Comparison of ENCODE assay signal across 23 cellular contexts in the genomic region with DNA sequence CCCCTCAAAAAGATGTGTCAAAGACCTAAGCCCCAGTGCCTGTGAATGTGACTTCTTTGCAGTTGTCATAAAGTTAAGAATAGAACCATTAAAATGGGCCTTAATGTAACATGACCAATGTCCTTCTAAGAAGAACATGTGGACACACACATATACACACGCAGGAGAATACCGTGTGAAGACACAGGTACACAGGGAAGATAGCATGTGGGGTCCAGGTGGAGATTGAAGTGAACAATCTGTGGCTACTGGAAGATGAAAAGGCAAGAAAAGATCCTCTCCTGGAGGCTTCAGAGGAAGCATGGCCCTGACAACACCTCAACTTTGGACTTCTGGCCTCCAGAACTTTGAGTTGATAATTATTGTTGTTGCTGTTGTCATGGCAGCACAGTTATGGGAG.
DNase-seq lines count a peak whose midpoint lies in the region; ATAC-seq, FAIRE-seq and TF ChIP-seq lines count a peak whose summit lies in the region.
"Had no signal": no experiment of that assay in that cellular context is flagged by ENCODE, and none has a peak within 500 bp of the region (broad histone marks: within the 10 kb centered on the region; RNA-seq: fewer than 3 reads in every experiment).

No MANE protein-coding gene starts in this region.

- no peak for DNase-seq in HTR-8/SVneo (ENCODE audit: insufficient read length, low spot score)
- no peak for DNase-seq in WTC11 (ENCODE audit: low spot score)
- DNase-seq in H1 (ENCODE audit: low read depth in 1 of 2, low spot score in 2 of 2) = no peak
- peak; percentile 80 for DNase-seq in small intestine
- DNase-seq in NCI-H226 = no peak
- DNase-seq in SW480 (ENCODE audit: low spot score) = no peak
- DNase-seq in kidney tubule cell (ENCODE audit: low spot score) = no peak
- DNase-seq: AML-193; Caco-2; Calu3; CD4-positive, alpha-beta T cell; CD8-positive, alpha-beta T cell; DMS79 treated with DMSO at 0.1 percent for 48 hours; GF-D8 had no signal

- H3K18ac ChIP-seq in H1 (ENCODE audit: extremely low read depth, low read length) = no peak overlapping the region

- TF ChIP-seq EP300 in H1 (IDR thresholded peaks at IDR 0.05; ENCODE audit: borderline replicate concordance in 1 of 2, low read depth in 2 of 2, low read length in 2 of 2) = no peak

- no peak overlapping the region for H2BK5ac ChIP-seq in H1 (ENCODE audit: low read depth, low read length)

- FAIRE-seq in HTR-8/SVneo (lab: Jason Lieb, UNC) (peak; percentile 67), H1 (lab: Jason Lieb, UNC) (no peak), small intestine (lab: Jason Lieb, UNC) (no peak)
- FAIRE-seq: A549, D721Med, G401.6, GM12891, GM19239 had no signal

- H3K27me3 ChIP-seq in H1 (replicated peaks in 1 of 4; ENCODE audit: control insufficient read depth in 3 of 4, extremely low read depth in 1 of 4, insufficient read depth in 3 of 4, low read length in 3 of 4) = no peaks in the 10 kb centered on the region; a peak in 1 of 7 replicates
- no peaks in the 10 kb centered on the region for H3K27me3 ChIP-seq in small intestine (ENCODE audit: control insufficient read depth in 2 of 2, insufficient read depth in 2 of 2, low read length in 2 of 2)
- H3K27me3 ChIP-seq: BLaER1 treated with 17β-estradiol and CSF1 and Interleukin-3, amounts not matched to agents 10 nM and 100 nM had no signal

- WGBS in H1 (ENCODE audit: extremely low coverage in 1 of 2, insufficient coverage in 1 of 2, insufficient read length in 1 of 2, insufficient replicate concordance in 2 of 2, low coverage in 1 of 2, low lambda C conversion rate in 2 of 2, missing lambda C conversion rate in 1 of 2), 2 experiments = 100% methylated on average over 2 of the region's 2 CpGs; no CpG with 5 or more reads in 1 of the 2 experiments
- WGBS in small intestine, 3 donors = 71 to 89% (median 73%) methylated on average over 2 of the region's 2 CpGs

- ATAC-seq in WTC11 = no peak
- ATAC-seq: A549; CD8-positive, alpha-beta T cell had no signal

- no peak overlapping the region for H3K23ac ChIP-seq in H1 (ENCODE audit: insufficient read length)

- H3K56ac ChIP-seq in H1 (replicated peaks; ENCODE audit: insufficient read length, low read depth, low read length) = no peak overlapping the region

- peaks cover 29% of the 10 kb centered on the region for H3K9me3 Mint-ChIP-seq in WTC11
- H3K9me3 Mint-ChIP-seq: CD4-positive, alpha-beta T cell; CD8-positive, alpha-beta T cell had no signal

- H3K9ac ChIP-seq in H1 (replicated peaks in 1 of 4; ENCODE audit: extremely low read depth in 1 of 4, low read depth in 3 of 4, low read length in 3 of 4) = no peak overlapping the region
- H3K9ac ChIP-seq: BLaER1 treated with 17β-estradiol and CSF1 and Interleukin-3, amounts not matched to agents 10 nM and 100 nM had no signal

- no peak overlapping the region for H2BK15ac ChIP-seq in H1 (ENCODE audit: low read length)

- no peak overlapping the region for H2BK20ac ChIP-seq in H1 (ENCODE audit: low read length)

- H3K4me3 ChIP-seq in H1 (ENCODE audit: extremely low read depth in 1 of 4, insufficient read depth in 2 of 4, low read depth in 3 of 4, low read length in 4 of 4) = no peak overlapping the region
- H3K4me3 ChIP-seq in small intestine (ENCODE audit: low read depth in 1 of 2, low read length in 2 of 2) = no peak overlapping the region
- H3K4me3 ChIP-seq: A549; BLaER1 treated with 17β-estradiol and CSF1 and Interleukin-3, amounts not matched to agents 10 nM and 100 nM had no signal

- H3K27ac ChIP-seq in H1 (ENCODE audit: low read depth, low read length) (no peak overlapping the region), small intestine (ENCODE audit: low read depth in 1 of 2, low read length in 1 of 2) (no peak overlapping the region)
- H3K27ac ChIP-seq: 22Rv1; A549; BLaER1 treated with 17β-estradiol and CSF1 and Interleukin-3, amounts not matched to agents 10 nM and 100 nM; C4-2B had no signal

- H4K20me1 ChIP-seq in H1 (replicated peaks in 1 of 2; ENCODE audit: control insufficient read depth in 1 of 2, insufficient read depth in 2 of 2, low read length in 2 of 2) = no peaks in the 10 kb centered on the region
- H4K20me1 ChIP-seq: BLaER1 treated with 17β-estradiol and CSF1 and Interleukin-3, amounts not matched to agents 10 nM and 100 nM had no signal

- no peak overlapping the region for H3K4ac ChIP-seq in H1 (replicated peaks; ENCODE audit: insufficient read length, low read depth, low read length)

- no peak overlapping the region for H2AFZ ChIP-seq in H1 (ENCODE audit: low read length)

- H3K4me3 Mint-ChIP-seq in WTC11 = no peak overlapping the region
- H3K4me3 Mint-ChIP-seq: B cell; CD4-positive, alpha-beta T cell; CD8-positive, alpha-beta T cell had no signal

- no peaks in the 10 kb centered on the region for H3K79me2 ChIP-seq in H1 (ENCODE audit: control insufficient read depth in 1 of 2, insufficient read depth in 2 of 2, low read length in 2 of 2)

- H3K79me1 ChIP-seq in H1 (ENCODE audit: low read depth, low read length) = no peaks in the 10 kb centered on the region

- H3K36me3 ChIP-seq in H1 (ENCODE audit: control insufficient read depth in 2 of 4, insufficient read depth in 4 of 4, low read length in 3 of 4) = peaks cover 0 to 20% (median 2%) of the 10 kb centered on the region in 4 experiments; a peak in 3 of 8 replicates
- no peaks in the 10 kb centered on the region for H3K36me3 ChIP-seq in small intestine (ENCODE audit: control insufficient read depth in 2 of 2, insufficient read depth in 2 of 2, low read length in 2 of 2)
- H3K36me3 ChIP-seq: BLaER1 treated with 17β-estradiol and CSF1 and Interleukin-3, amounts not matched to agents 10 nM and 100 nM had no signal

- H3K27me3 Mint-ChIP-seq in WTC11 (ENCODE audit: low read depth) = peaks cover 22% of the 10 kb centered on the region
- H3K27me3 Mint-ChIP-seq: B cell; CD4-positive, alpha-beta T cell had no signal

- H4K8ac ChIP-seq in H1 (ENCODE audit: extremely low read depth, insufficient read depth, low read length) = no peak overlapping the region

- H3K9me3 ChIP-seq in H1 (ENCODE audit: insufficient read depth in 2 of 2, low read depth in 1 of 2, low read length in 1 of 2) (peaks cover 12 to 22% of the 10 kb centered on the region in 2 experiments; a peak in 3 of 4 replicates), small intestine (ENCODE audit: control insufficient read depth, low read depth) (no peaks in the 10 kb centered on the region)
- H3K9me3 ChIP-seq: A549; BLaER1 treated with 17β-estradiol and CSF1 and Interleukin-3, amounts not matched to agents 10 nM and 100 nM; Caco-2 had no signal

- CTCF ChIA-PET in WTC11 (lab: Charles Lee) (no interaction called here), H1 (lab: Charles Lee; ENCODE audit: partially characterized antibody) (no interaction called here)

- peaks cover 52% of the 10 kb centered on the region for H3K36me3 Mint-ChIP-seq in WTC11
- H3K36me3 Mint-ChIP-seq: CD8-positive, alpha-beta T cell had no signal

- H3K4me1 ChIP-seq in H1 (replicated peaks in 1 of 4; ENCODE audit: control insufficient read depth in 3 of 4, insufficient read depth in 4 of 4, low read length in 3 of 4) (peaks cover 0 to 4% (median 0%) of the 10 kb centered on the region in 4 experiments; a peak in 1 of 7 replicates), small intestine (ENCODE audit: control insufficient read depth in 2 of 2, insufficient read depth in 1 of 2, low read depth in 1 of 2, low read length in 1 of 2) (no peaks in the 10 kb centered on the region)
- H3K4me1 ChIP-seq: A549; BLaER1 treated with 17β-estradiol and CSF1 and Interleukin-3, amounts not matched to agents 10 nM and 100 nM; Caco-2 had no signal

- H3K23me2 ChIP-seq in H1 (ENCODE audit: low read depth, low read length) = no peaks in the 10 kb centered on the region

- TF ChIP-seq CTCF in WTC11 (IDR thresholded peaks at IDR 0.05) (no peak), H1 (IDR thresholded peaks at IDR 0.05; ENCODE audit: control extremely low read depth in 1 of 3, insufficient read depth in 1 of 3, low read depth in 1 of 3, low read length in 3 of 3) (no peak)

- POLR2A ChIA-PET in WTC11 (lab: Charles Lee) = no interaction called here
- POLR2A ChIA-PET in H1 (lab: Charles Lee; ENCODE audit: partially characterized antibody) = interaction anchor here (0.8 to 1.1 kb wide), 2 partner anchors 15 to 123 kb away, joined by 3 read pairs; partner anchors contain the start of gene ADCY2

- no peak overlapping the region for H3K4me2 ChIP-seq in H1 (ENCODE audit: insufficient read depth in 1 of 2, low read depth in 2 of 2, low read length in 2 of 2)
- H3K4me2 ChIP-seq: A549; BLaER1 treated with 17β-estradiol and CSF1 and Interleukin-3, amounts not matched to agents 10 nM and 100 nM had no signal

- H3K14ac ChIP-seq in H1 (ENCODE audit: insufficient read length) = no peak overlapping the region

- H2BK12ac ChIP-seq in H1 (ENCODE audit: low read depth, low read length) = no peak overlapping the region

- H2AK5ac ChIP-seq in H1 (ENCODE audit: low read depth, low read length) = no peak overlapping the region

- peaks cover 38% of the 10 kb centered on the region for H3K4me1 Mint-ChIP-seq in WTC11
- H3K4me1 Mint-ChIP-seq: B cell had no signal

- no peak for TF ChIP-seq RAD21 in H1 (IDR thresholded peaks at IDR 0.05 in 1 of 2, conservative IDR thresholded peaks at IDR 0.05 in 1 of 2; ENCODE audit: low read depth in 2 of 2, low read length in 2 of 2)

- H4K91ac ChIP-seq in H1 (replicated peaks; ENCODE audit: insufficient read length, low read length) = no peak overlapping the region

- H2BK120ac ChIP-seq in H1 (replicated peaks; ENCODE audit: low read depth, low read length) = no peak overlapping the region

- H4K5ac ChIP-seq in H1 (ENCODE audit: insufficient read length, low read depth, low read length) = no peak overlapping the region

- no peak; a peak in 1 of 3 replicates for TF ChIP-seq POLR2A in H1 (IDR thresholded peaks at IDR 0.05; ENCODE audit: control extremely low read depth in 1 of 2, low read depth in 2 of 2, low read length in 2 of 2)

- no peak overlapping the region for H3K27ac Mint-ChIP-seq in WTC11
- H3K27ac Mint-ChIP-seq: B cell; CD4-positive, alpha-beta T cell; CD8-positive, alpha-beta T cell had no signal

TF ChIP-seq in WTC11, 78 proteins besides CTCF, POLR2A, EP300 and RAD21 (continues in another document):
- TF ChIP-seq TEAD4 (CRISPR knock-in tag; IDR thresholded peaks at IDR 0.05) (no peak), ESRRA (CRISPR knock-in tag; IDR thresholded peaks at IDR 0.05; ENCODE audit: borderline replicate concordance) (no peak), GABPB1 (CRISPR knock-in tag; IDR thresholded peaks at IDR 0.05) (no peak)

TF ChIP-seq in H1, 55 proteins besides CTCF, POLR2A, EP300 and RAD21 (continues in another document):
- TF ChIP-seq PHF8 (conservative IDR thresholded peaks at IDR 0.05; ENCODE audit: low read depth, low read length) (no peak), SUZ12 (IDR thresholded peaks at IDR 0.05; ENCODE audit: low read length) (no peak), POLR2AphosphoS5 (IDR thresholded peaks at IDR 0.05; ENCODE audit: low read depth, low read length) (peak; percentile 59), GTF2F1 (IDR thresholded peaks at IDR 0.05; ENCODE audit: borderline replicate concordance, low read depth, low read length) (no peak)
- TF ChIP-seq, protein P1, sequence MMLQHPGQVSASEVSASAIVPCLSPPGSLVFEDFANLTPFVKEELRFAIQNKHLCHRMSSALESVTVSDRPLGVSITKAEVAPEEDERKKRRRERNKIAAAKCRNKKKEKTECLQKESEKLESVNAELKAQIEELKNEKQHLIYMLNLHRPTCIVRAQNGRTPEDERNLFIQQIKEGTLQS (IDR thresholded peaks at IDR 0.05; ENCODE audit: insufficient read depth, low read depth, low read length) = no peak
